In the genomic region with DNA sequence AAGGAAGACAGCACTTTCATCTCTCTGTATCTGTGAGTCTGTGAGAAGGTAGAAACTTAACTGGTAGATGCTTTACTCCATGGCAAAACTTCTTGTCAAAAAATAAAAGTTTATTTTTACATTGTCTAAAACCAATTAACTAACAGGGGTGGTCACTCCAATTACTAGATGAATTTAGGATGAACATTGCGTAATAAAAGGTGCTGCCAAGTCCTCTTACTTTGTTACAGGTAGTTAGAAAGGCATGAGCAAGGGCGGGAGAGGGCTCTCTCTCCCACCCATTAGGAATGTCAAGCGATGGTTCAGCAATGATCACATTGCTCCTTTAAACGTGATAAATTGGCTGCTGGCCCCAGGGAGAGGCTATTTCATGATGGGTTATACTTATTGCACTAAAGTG, we compare ENCODE assay signal across 37 cellular contexts.
DNase-seq lines count a peak whose midpoint lies in the region; ATAC-seq, FAIRE-seq and TF ChIP-seq lines count a peak whose summit lies in the region.
"Had no signal": no experiment of that assay in that cellular context is flagged by ENCODE, and none has a peak within 500 bp of the region (broad histone marks: within the 10 kb centered on the region; RNA-seq: fewer than 3 reads in every experiment).

No MANE protein-coding gene starts in this region.

- no peaks in the 10 kb centered on the region for H3K9me3 Mint-ChIP-seq in GM23338
- H3K9me3 Mint-ChIP-seq: CD4-positive, alpha-beta T cell had no signal

- in situ Hi-C loops in HepG2 (cut with HindIII; ENCODE audit: extremely low pct_ligation_motif_present, low pct_unique_long_range_greater_than_20kb) (no loop called here), IMR-90 (cut with MboI; ENCODE audit: low sequenced_read_pairs) (no loop called here)

- H3K9me2 ChIP-seq in GM23338 (ENCODE audit: insufficient read depth): 0 out of 2 replicates have a peak, but pooled peaks cover 5% of the 10 kb centered on the region

- no peaks in the 10 kb centered on the region for H3K9me1 ChIP-seq in IMR-90 (ENCODE audit: insufficient read depth, low read length)

- FAIRE-seq in HepG2 (lab: Jason Lieb, UNC) (no peak), H1 (lab: Jason Lieb, UNC) (no peak), frontal cortex (lab: Jason Lieb, UNC) (no peak)
- FAIRE-seq: A204.1, A549, D721Med had no signal

- TF ChIP-seq POLR2A in HepG2 (IDR thresholded peaks at IDR 0.05; ENCODE audit: insufficient read depth in 1 of 2, low read depth in 2 of 2, low read length in 2 of 2) (no peak), right lobe of liver (IDR thresholded peaks at IDR 0.05) (no peak), IMR-90 (IDR thresholded peaks at IDR 0.05; ENCODE audit: low read depth, low read length) (no peak), H1 (IDR thresholded peaks at IDR 0.05; ENCODE audit: control extremely low read depth in 1 of 2, low read depth in 2 of 2, low read length in 2 of 2) (no peak)

- no peaks in the 10 kb centered on the region for H3K23me2 ChIP-seq in H1 (ENCODE audit: low read depth, low read length)

- H4K8ac ChIP-seq in IMR-90 (ENCODE audit: low read depth in 2 of 2, low read length in 2 of 2) (no peak overlapping the region), H1 (ENCODE audit: extremely low read depth, insufficient read depth, low read length) (no peak overlapping the region)

- TF ChIP-seq EP300 in HepG2 (IDR thresholded peaks at IDR 0.05; ENCODE audit: low read depth in 2 of 2, low read length in 2 of 2) (no peak), HepG2 (CRISPR knock-in tag; IDR thresholded peaks at IDR 0.05; ENCODE audit: borderline replicate concordance) (no peak), H1 (IDR thresholded peaks at IDR 0.05; ENCODE audit: borderline replicate concordance in 1 of 2, low read depth in 2 of 2, low read length in 2 of 2) (no peak)

- no peak overlapping the region for H3K23ac ChIP-seq in IMR-90 (ENCODE audit: low read depth, low read length)
- no peak overlapping the region for H3K23ac ChIP-seq in H1 (ENCODE audit: insufficient read length)

- H4K5ac ChIP-seq in IMR-90 (ENCODE audit: low read depth, low read length) (no peak overlapping the region), H1 (ENCODE audit: insufficient read length, low read depth, low read length) (no peak overlapping the region)

- H3K4me1 Mint-ChIP-seq in GM23338: no peaks in the 10 kb centered on the region
- H3K4me1 Mint-ChIP-seq: B cell; CD14-positive monocyte; CD4-positive, alpha-beta memory T cell; CD4-positive, CD25-positive, alpha-beta regulatory T cell; CD8-positive, alpha-beta memory T cell had no signal

- H2AK5ac ChIP-seq in IMR-90 (ENCODE audit: low read depth, low read length) (no peak overlapping the region), H1 (ENCODE audit: low read depth, low read length) (no peak overlapping the region)

- no peak for TF ChIP-seq RAD21 in HepG2 (CRISPR knock-in tag; IDR thresholded peaks at IDR 0.05)
- no peak for TF ChIP-seq RAD21 in IMR-90 (IDR thresholded peaks at IDR 0.05; ENCODE audit: low read length)
- no peak for TF ChIP-seq RAD21 in H1 (IDR thresholded peaks at IDR 0.05 in 1 of 2, conservative IDR thresholded peaks at IDR 0.05 in 1 of 2; ENCODE audit: low read depth in 2 of 2, low read length in 2 of 2)

- no peaks in the 10 kb centered on the region for H3K27me3 Mint-ChIP-seq in GM23338 (ENCODE audit: insufficient read depth, low read depth, poor library complexity)
- H3K27me3 Mint-ChIP-seq: B cell; CD4-positive, alpha-beta memory T cell; CD4-positive, alpha-beta T cell; CD4-positive, CD25-positive, alpha-beta regulatory T cell; CD8-positive, alpha-beta memory T cell had no signal

- POLR2A ChIA-PET in HepG2 (lab: Yijun Ruan, JAX): no interaction called here
- POLR2A ChIA-PET in IMR-90 (lab: Charles Lee; ENCODE audit: unreplicated experiment): no interaction called here
- POLR2A ChIA-PET in H1 (lab: Charles Lee; ENCODE audit: partially characterized antibody): no interaction called here

- H2AFZ ChIP-seq in HepG2 (ENCODE audit: low read length) (no peak overlapping the region), GM23338 (0 out of 2 replicates have a peak overlapping the region, but pooled peaks have one; percentile 12), IMR-90 (replicated peaks; ENCODE audit: low read length, poor library complexity) (no peak overlapping the region), H1 (ENCODE audit: low read length) (no peak overlapping the region)

- H3K4me3 ChIP-seq in HepG2 (replicated peaks in 1 of 3; ENCODE audit: insufficient read depth in 1 of 3, low read depth in 2 of 3, low read length in 3 of 3): no peak overlapping the region
- H3K4me3 ChIP-seq in right lobe of liver: no peak overlapping the region
- H3K4me3 ChIP-seq in GM23338: no peak overlapping the region
- H3K4me3 ChIP-seq in IMR-90 (ENCODE audit: insufficient read depth, low read depth, low read length): no peak overlapping the region
- no peak overlapping the region for H3K4me3 ChIP-seq in H1 (ENCODE audit: extremely low read depth in 1 of 4, insufficient read depth in 2 of 4, low read depth in 3 of 4, low read length in 4 of 4)
- H3K4me3 ChIP-seq: A549; BLaER1; BLaER1 treated with 17β-estradiol and CSF1 and Interleukin-3, amounts not matched to agents 10 nM and 100 nM had no signal

- H3K4me3 Mint-ChIP-seq in GM23338: no peak overlapping the region
- H3K4me3 Mint-ChIP-seq: B cell; CD14-positive monocyte; CD4-positive, alpha-beta memory T cell; CD4-positive, alpha-beta T cell; CD4-positive, CD25-positive, alpha-beta regulatory T cell; CD8-positive, alpha-beta memory T cell; CD8-positive, alpha-beta T cell had no signal

- H3K79me2 ChIP-seq in HepG2 (ENCODE audit: insufficient read depth, low read length): no peaks in the 10 kb centered on the region
- no peaks in the 10 kb centered on the region for H3K79me2 ChIP-seq in GM23338 (replicated peaks; ENCODE audit: insufficient read depth)
- H3K79me2 ChIP-seq in H1 (ENCODE audit: control insufficient read depth in 1 of 2, insufficient read depth in 2 of 2, low read length in 2 of 2): no peaks in the 10 kb centered on the region

- H3K36me3 ChIP-seq in HepG2 (replicated peaks in 1 of 2; ENCODE audit: control insufficient read depth in 1 of 2, insufficient read depth in 2 of 2, low read length in 2 of 2) (no peaks in the 10 kb centered on the region), right lobe of liver (no peaks in the 10 kb centered on the region), GM23338 (ENCODE audit: insufficient read depth) (no peaks in the 10 kb centered on the region), IMR-90 (ENCODE audit: control insufficient read depth, insufficient read depth, low read length) (no peaks in the 10 kb centered on the region), H1 (ENCODE audit: control insufficient read depth in 2 of 4, insufficient read depth in 4 of 4, low read length in 3 of 4) (no peaks in the 10 kb centered on the region)
- H3K36me3 ChIP-seq: BE2C; BLaER1; BLaER1 treated with 17β-estradiol and CSF1 and Interleukin-3, amounts not matched to agents 10 nM and 100 nM had no signal

- no peak overlapping the region for H3K27ac Mint-ChIP-seq in GM23338
- H3K27ac Mint-ChIP-seq: B cell; CD14-positive monocyte; CD4-positive, alpha-beta T cell; CD4-positive, CD25-positive, alpha-beta regulatory T cell; CD8-positive, alpha-beta memory T cell; CD8-positive, alpha-beta T cell had no signal

- H3K4ac ChIP-seq in IMR-90 (ENCODE audit: low read depth, low read length) (no peak overlapping the region), H1 (replicated peaks; ENCODE audit: insufficient read length, low read depth, low read length) (no peak overlapping the region)

- CTCF ChIA-PET in HepG2 (lab: Yijun Ruan, JAX; ENCODE audit: low intra/inter-chr PET ratio, low total read pairs): no interaction called here
- CTCF ChIA-PET in IMR-90 (lab: Yijun Ruan, JAX): no interaction called here
- CTCF ChIA-PET in H1 (lab: Charles Lee; ENCODE audit: partially characterized antibody): no interaction called here

- intact Hi-C loops in HepG2 (cut with micrococcal nuclease; ENCODE audit: unreplicated experiment): no loop called here
- intact Hi-C loops in right lobe of liver (cut with DNase I): no loop called here
- intact Hi-C loops in IMR-90 (cut with micrococcal nuclease): no loop called here

- H2BK15ac ChIP-seq in IMR-90 (ENCODE audit: low read depth, low read length) (no peak overlapping the region), H1 (ENCODE audit: low read length) (no peak overlapping the region)

- 5% methylated on average over 4 of the region's 4 CpGs for WGBS in HepG2 (ENCODE audit: low lambda C conversion rate)
- WGBS in right lobe of liver (ENCODE audit: insufficient coverage, low coverage, low lambda C conversion rate, missing lambda C conversion rate): 55% methylated on average over 4 of the region's 4 CpGs
- no CpG with 5 or more reads among the region's 4 CpGs for WGBS in IMR-90 (ENCODE audit: extremely low coverage in 2 of 2, insufficient read length in 1 of 2), 2 experiments
- 94% methylated on average over 4 of the region's 4 CpGs; no CpG with 5 or more reads in 1 of the 2 experiments for WGBS in H1 (ENCODE audit: extremely low coverage in 1 of 2, insufficient coverage in 1 of 2, insufficient read length in 1 of 2, insufficient replicate concordance in 2 of 2, low coverage in 1 of 2, low lambda C conversion rate in 2 of 2, missing lambda C conversion rate in 1 of 2), 2 experiments

- H3K18ac ChIP-seq in IMR-90 (ENCODE audit: low read depth, low read length) (no peak overlapping the region), H1 (ENCODE audit: extremely low read depth, low read length) (no peak overlapping the region)

- H4K20me1 ChIP-seq in HepG2 (ENCODE audit: insufficient read depth, low read length) (no peaks in the 10 kb centered on the region), GM23338 (replicated peaks; ENCODE audit: insufficient read depth) (no peaks in the 10 kb centered on the region), IMR-90 (ENCODE audit: insufficient read depth, low read length) (no peaks in the 10 kb centered on the region), H1 (replicated peaks in 1 of 2; ENCODE audit: control insufficient read depth in 1 of 2, insufficient read depth in 2 of 2, low read length in 2 of 2) (no peaks in the 10 kb centered on the region)
- H4K20me1 ChIP-seq: BLaER1; BLaER1 treated with 17β-estradiol and CSF1 and Interleukin-3, amounts not matched to agents 10 nM and 100 nM had no signal

- dilution Hi-C loops in IMR-90 (cut with HindIII; ENCODE audit: low sequenced_read_pairs, unreplicated experiment): no loop called here

- no TSS peak for BruUV-seq in HepG2 (replicated peaks; lab: Mats Ljungman, UMichigan)
- no TSS peak for BruUV-seq in IMR-90 (replicated peaks; lab: Mats Ljungman, UMichigan)

- no peak overlapping the region for H3K56ac ChIP-seq in IMR-90 (ENCODE audit: extremely low read depth, insufficient read depth, low read length)
- H3K56ac ChIP-seq in H1 (replicated peaks; ENCODE audit: insufficient read length, low read depth, low read length): no peak overlapping the region

- no peaks in the 10 kb centered on the region for H3K36me3 Mint-ChIP-seq in GM23338 (ENCODE audit: low read depth)
- H3K36me3 Mint-ChIP-seq: CD14-positive monocyte; CD4-positive, alpha-beta memory T cell; CD4-positive, CD25-positive, alpha-beta regulatory T cell; CD8-positive, alpha-beta memory T cell; CD8-positive, alpha-beta T cell had no signal

- no peaks in the 10 kb centered on the region for H3F3A ChIP-seq in GM23338 (replicated peaks; ENCODE audit: low read depth)

- H2BK12ac ChIP-seq in H1 (ENCODE audit: low read depth, low read length): no peak overlapping the region

- no peak for DNase-seq in HepG2 (ENCODE audit: low spot score)
- DNase-seq in right lobe of liver: no peak
- DNase-seq in GM23338 (ENCODE audit: low spot score): no peak
- DNase-seq in IMR-90: no peak
- DNase-seq in H1 (ENCODE audit: low read depth in 1 of 2, low spot score in 2 of 2): no peak
- no peak for DNase-seq in activated CD4-positive, CD25-positive, alpha-beta regulatory T cell (lab: John Stamatoyannopoulos, UW)
- DNase-seq in frontal cortex (ENCODE audit: low spot score in 2 of 2): no peak
- DNase-seq: 8988T; ACHN; AML-193; BE2C; C1 segment of cervical spinal cord; Caco-2; Calu3; CD4-positive, alpha-beta memory T cell; CD4-positive, alpha-beta T cell; CD4-positive, CD25-positive, alpha-beta regulatory T cell; CD8-positive, alpha-beta memory T cell; CD8-positive, alpha-beta T cell; COR-L47; DMS 273 treated with DMSO at 0.1 percent for 48 hours; DMS153; DMS53; DMS79; DMS79 treated with DMSO at 0.1 percent for 48 hours; DND-41; EL had no signal

- H3K79me1 ChIP-seq in IMR-90 (ENCODE audit: low read depth in 1 of 2, low read length in 2 of 2) (no peaks in the 10 kb centered on the region), H1 (ENCODE audit: low read depth, low read length) (no peaks in the 10 kb centered on the region)

- H3K14ac ChIP-seq in IMR-90 (replicated peaks; ENCODE audit: low read depth, low read length): no peak overlapping the region
- H3K14ac ChIP-seq in H1 (ENCODE audit: insufficient read length): no peak overlapping the region

- H2BK120ac ChIP-seq in IMR-90 (ENCODE audit: low read depth, low read length) (no peak overlapping the region), H1 (replicated peaks; ENCODE audit: low read depth, low read length) (no peak overlapping the region)

- H3K9me3 ChIP-seq in HepG2 (ENCODE audit: low read length) (peaks cover 10% of the 10 kb centered on the region; the same call in 1 of the 2 replicates), right lobe of liver (no peaks in the 10 kb centered on the region), IMR-90 (ENCODE audit: control insufficient read depth, insufficient read depth, low read length) (no peaks in the 10 kb centered on the region; the same call in 1 of the 2 replicates), H1 (ENCODE audit: insufficient read depth in 2 of 2, low read depth in 1 of 2, low read length in 1 of 2) (no peaks in the 10 kb centered on the region)
- H3K9me3 ChIP-seq: A549; BE2C; BLaER1; BLaER1 treated with 17β-estradiol and CSF1 and Interleukin-3, amounts not matched to agents 10 nM and 100 nM; Caco-2 had no signal

- H2BK5ac ChIP-seq in IMR-90 (ENCODE audit: low read depth, low read length, poor library complexity, severe bottlenecking) (no peak overlapping the region), H1 (ENCODE audit: low read depth, low read length) (no peak overlapping the region)

- no peak overlapping the region for H3K4me2 ChIP-seq in HepG2 (ENCODE audit: low read depth, low read length)
- H3K4me2 ChIP-seq in GM23338: no peak overlapping the region
- no peak overlapping the region for H3K4me2 ChIP-seq in IMR-90 (ENCODE audit: low read depth, low read length)
- no peak overlapping the region for H3K4me2 ChIP-seq in H1 (ENCODE audit: insufficient read depth in 1 of 2, low read depth in 2 of 2, low read length in 2 of 2)
- H3K4me2 ChIP-seq: A549; BLaER1; BLaER1 treated with 17β-estradiol and CSF1 and Interleukin-3, amounts not matched to agents 10 nM and 100 nM had no signal

- H2BK20ac ChIP-seq in IMR-90 (ENCODE audit: low read depth, low read length): no peak overlapping the region
- no peak overlapping the region for H2BK20ac ChIP-seq in H1 (ENCODE audit: low read length)

- H3K4me1 ChIP-seq in HepG2 (ENCODE audit: insufficient read depth, low read length) (no peaks in the 10 kb centered on the region), right lobe of liver (no peaks in the 10 kb centered on the region), GM23338 (ENCODE audit: insufficient read depth) (no peaks in the 10 kb centered on the region), IMR-90 (ENCODE audit: control insufficient read depth, insufficient read depth, low read length) (no peaks in the 10 kb centered on the region), H1 (replicated peaks in 1 of 4; ENCODE audit: control insufficient read depth in 3 of 4, insufficient read depth in 4 of 4, low read length in 3 of 4) (no peaks in the 10 kb centered on the region)
- H3K4me1 ChIP-seq: A549, BE2C, BLaER1, Caco-2 had no signal

- ATAC-seq in HepG2 (no peak), right lobe of liver (no peak), GM23338 (no peak), IMR-90 (ENCODE audit: low read depth) (no peak), HG02798 (IDR thresholded peaks at IDR 0.05; ENCODE audit: poor library complexity, unreplicated experiment) (no peak)
- ATAC-seq: A549; CD8-positive, alpha-beta T cell had no signal

- H4K91ac ChIP-seq in IMR-90 (ENCODE audit: insufficient read depth, low read depth, low read length) (no peak overlapping the region), H1 (replicated peaks; ENCODE audit: insufficient read length, low read length) (no peak overlapping the region)

- H3K27ac ChIP-seq in HepG2 (ENCODE audit: extremely low read length, insufficient read depth, low read length) (no peak overlapping the region), right lobe of liver (no peak overlapping the region), GM23338 (ENCODE audit: low read depth) (no peak overlapping the region), IMR-90 (ENCODE audit: insufficient read depth, low read length) (no peak overlapping the region), H1 (ENCODE audit: low read depth, low read length) (no peak overlapping the region)
- H3K27ac ChIP-seq: 22Rv1; A549; BLaER1; BLaER1 treated with 17β-estradiol and CSF1 and Interleukin-3, amounts not matched to agents 10 nM and 100 nM; C4-2B had no signal

- no peak for TF ChIP-seq CTCF in HepG2 (CRISPR knock-in tag; IDR thresholded peaks at IDR 0.05)
- no peak for TF ChIP-seq CTCF in right lobe of liver (IDR thresholded peaks at IDR 0.05)
- no peak for TF ChIP-seq CTCF in GM23338 (conservative IDR thresholded peaks at IDR 0.05; ENCODE audit: low read depth in 2 of 2)
- no peak for TF ChIP-seq CTCF in IMR-90 (conservative IDR thresholded peaks at IDR 0.05; ENCODE audit: low read depth, low read length)
- no peak for TF ChIP-seq CTCF in H1 (IDR thresholded peaks at IDR 0.05; ENCODE audit: control extremely low read depth in 1 of 3, insufficient read depth in 1 of 3, low read depth in 1 of 3, low read length in 3 of 3)

- H2AK9ac ChIP-seq in IMR-90 (replicated peaks; ENCODE audit: low read depth, low read length, poor library complexity): no peak overlapping the region

- H3K27me3 ChIP-seq in HepG2 (ENCODE audit: control insufficient read depth in 1 of 2, insufficient read depth in 2 of 2, low read length in 2 of 2) (no peaks in the 10 kb centered on the region), right lobe of liver (no peaks in the 10 kb centered on the region), GM23338 (ENCODE audit: insufficient read depth) (no peaks in the 10 kb centered on the region), IMR-90 (ENCODE audit: control insufficient read depth, insufficient read depth, low read length) (no peaks in the 10 kb centered on the region), H1 (replicated peaks in 1 of 4; ENCODE audit: control insufficient read depth in 3 of 4, extremely low read depth in 1 of 4, insufficient read depth in 3 of 4, low read length in 3 of 4) (no peaks in the 10 kb centered on the region)
- H3K27me3 ChIP-seq: BE2C; BLaER1; BLaER1 treated with 17β-estradiol and CSF1 and Interleukin-3, amounts not matched to agents 10 nM and 100 nM had no signal

- no peak overlapping the region for H3K9ac ChIP-seq in HepG2 (ENCODE audit: insufficient read depth, low read depth, low read length)
- H3K9ac ChIP-seq in IMR-90 (ENCODE audit: low read depth, low read length): no peak overlapping the region
- H3K9ac ChIP-seq in H1 (replicated peaks in 1 of 4; ENCODE audit: extremely low read depth in 1 of 4, low read depth in 3 of 4, low read length in 3 of 4): no peak overlapping the region
- H3K9ac ChIP-seq: BLaER1; BLaER1 treated with 17β-estradiol and CSF1 and Interleukin-3, amounts not matched to agents 10 nM and 100 nM had no signal

Comparison
In these comparisons a context has a peak if more than half of its experiments do, and no peak if none do; other contexts are left out.
1. Of the 41 proteins assayed by ChIP-seq in both HepG2 and H1: peak only in HepG2: none; only in H1: none; in both: CEBPB; in neither: 40.